Comparison of ENCODE assay signal across 20 cellular contexts in the genomic region with DNA sequence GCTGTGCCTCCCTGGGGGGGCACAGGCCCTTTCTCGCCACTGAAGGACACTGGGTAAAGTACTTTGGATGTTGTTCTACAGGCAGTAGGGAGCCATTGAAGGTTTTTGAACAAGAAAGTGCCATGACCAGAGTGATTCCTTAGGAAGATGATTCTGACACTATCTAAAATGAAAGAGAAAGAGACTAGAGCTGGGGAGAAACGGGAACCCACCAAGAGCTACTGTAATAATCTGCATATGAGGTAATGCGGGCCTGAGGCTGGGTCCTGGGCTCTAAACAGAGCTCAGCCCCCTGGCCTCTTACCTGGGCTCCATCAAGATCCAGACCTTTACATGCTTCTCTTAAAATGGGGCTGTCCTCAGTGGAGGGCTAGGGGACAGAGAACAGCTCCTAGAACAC. TPM values are rescaled to one million over a fixed set of nuclear protein-coding genes. Genes with fewer than 3 reads are reported as not detected.
"Had no signal": no experiment of that assay in that cellular context is flagged by ENCODE, and none has a peak within 500 bp of the region (broad histone marks: within the 10 kb centered on the region; RNA-seq: fewer than 3 reads in every experiment).

No MANE protein-coding gene starts in this region.

- H3K27me3 ChIP-seq: esophagus muscularis mucosa, gastrocnemius medialis, heart right ventricle, sigmoid colon, uterus had no signal

- H3K27ac Mint-ChIP-seq: type B pancreatic cell had no signal

- H3K9me3 Mint-ChIP-seq: naive thymus-derived CD8-positive, alpha-beta T cell; type B pancreatic cell had no signal

- H3K9me3 ChIP-seq: esophagus muscularis mucosa, gastrocnemius medialis, heart right ventricle, mucosa of descending colon, sigmoid colon, uterus had no signal

- H3K27ac ChIP-seq: epithelial cell of prostate, esophagus muscularis mucosa, gastrocnemius medialis, heart right ventricle, sigmoid colon, skin epidermis, uterus had no signal

- DNase-seq: effector memory CD4-positive, alpha-beta T cell; gastrocnemius medialis; heart right ventricle; hypothalamus; islet precursor cell; mucosa of descending colon; naive thymus-derived CD8-positive, alpha-beta T cell; occipital lobe; sigmoid colon; stimulated activated CD4-positive, alpha-beta T cell treated with anti-CD3 and anti-CD28 coated beads, Interleukin-2, amount 100 ng/mL, for 24 hours; stimulated activated CD4-positive, alpha-beta T cell treated with anti-CD3 and anti-CD28 coated beads, Interleukin-4, amount 100 ng/mL, for 4 hours; stimulated activated naive CD4-positive, alpha-beta T cell; uterus had no signal

- H3K36me3 Mint-ChIP-seq: naive thymus-derived CD8-positive, alpha-beta T cell; type B pancreatic cell had no signal

- H3K4me1 ChIP-seq: esophagus muscularis mucosa, gastrocnemius medialis, heart right ventricle, sigmoid colon, uterus had no signal

- H3K4me3 ChIP-seq: esophagus muscularis mucosa, gastrocnemius medialis, heart right ventricle, mucosa of descending colon, sigmoid colon, skin epidermis, uterus had no signal

- H3K27me3 Mint-ChIP-seq: naive thymus-derived CD8-positive, alpha-beta T cell had no signal

- ATAC-seq: gastrocnemius medialis; heart right ventricle; left lobe of liver; mucosa of descending colon; naive thymus-derived CD8-positive, alpha-beta T cell had no signal

- H3K4me3 Mint-ChIP-seq: naive thymus-derived CD8-positive, alpha-beta T cell; type B pancreatic cell had no signal

- H3K36me3 ChIP-seq: esophagus muscularis mucosa, gastrocnemius medialis, heart right ventricle, sigmoid colon, uterus had no signal

RNA-seq across cellular contexts. Expression of gene GRK7, which starts 24.9 kb away (rescaled TPM):
- total RNA-seq: fibroblast of villous mesenchyme, left lobe of liver, mucosa of descending colon, occipital lobe, pulmonary artery endothelial cell, sigmoid colon had no signal
